Comparison of ENCODE assay signal across 13 cellular contexts in genomic region chr17:18373181-18373580, GRCh38. TPM values are rescaled to one million over a fixed set of nuclear protein-coding genes. Genes with fewer than 3 reads are reported as not detected.
"Had no signal": no experiment of that assay in that cellular context is flagged by ENCODE, and none has a peak within 500 bp of the region (broad histone marks: within the 10 kb centered on the region; RNA-seq: fewer than 3 reads in every experiment).

No MANE protein-coding gene starts in this region.

RNA-seq across cellular contexts. Expression of gene EVPLL, which starts 4.4 kb away (rescaled TPM):
- total RNA-seq: dermis microvascular lymphatic vessel endothelial cell; heart right ventricle; left cardiac atrium; lung microvascular endothelial cell; mesothelial cell of epicardium; natural killer cell treated with Interleukin-12 subunit alpha and Interleukin-12 subunit beta and Interleukin-15 and Interleukin-18, amount 100 ng/mL, for 72 hours; neural crest cell; pancreas; posterior vena cava; pulmonary artery endothelial cell; spleen; thoracic aorta; tibial nerve had no signal
